1 cellular context compared by ENCODE assay signal in genomic region chr2:96329416-96329815, GRCh38.
TF ChIP-seq lines count a peak whose summit lies in the region.

No MANE protein-coding gene starts in this region.

TF ChIP-seq in HEK293, 187 proteins besides CTCF, POLR2A, EP300 and RAD21:
- TF ChIP-seq ZNF843 (tag by site-specific recombination; IDR thresholded peaks at IDR 0.05) = no peak
- TF ChIP-seq FEZF1 (tag by site-specific recombination; IDR thresholded peaks at IDR 0.05) = peak; percentile 15; the same call in 1 of the 2 replicates
- peak; percentile 84 for TF ChIP-seq SCRT2 (tag by site-specific recombination; IDR thresholded peaks at IDR 0.05)
- TF ChIP-seq PRDM6 (tag by site-specific recombination; IDR thresholded peaks at IDR 0.05) = 0 out of 2 replicates have a peak, but pooled peaks have one; percentile 35
